ENCODE assay signal across 21 cellular contexts in genomic region chr7:1882451-1882850, GRCh38.
DNase-seq lines count a peak whose midpoint lies in the region; ATAC-seq and TF ChIP-seq lines count a peak whose summit lies in the region.
"Had no signal": no experiment of that assay in that cellular context is flagged by ENCODE, and none has a peak within 500 bp of the region (broad histone marks: within the 10 kb centered on the region; RNA-seq: fewer than 3 reads in every experiment).

No MANE protein-coding gene starts in this region.

- no peaks in the 10 kb centered on the region for H3K27me3 ChIP-seq in NT2/D1 (ENCODE audit: insufficient read depth, insufficient read length)
- H3K27me3 ChIP-seq: foreskin keratinocyte, ovary, right atrium auricular region had no signal

- no peaks in the 10 kb centered on the region for H3K9me3 Mint-ChIP-seq in natural killer cell treated with Interleukin-12 subunit alpha and Interleukin-12 subunit beta and Interleukin-15 and Interleukin-18, amount 100 ng/mL, for 72 hours
- H3K9me3 Mint-ChIP-seq in natural killer cell = peaks cover 2 to 4% of the 10 kb centered on the region in 2 donors
- peaks cover 7% of the 10 kb centered on the region for H3K9me3 Mint-ChIP-seq in dendritic cell treated with granulocyte-macrophage colony-stimulating factor and Interleukin-4, amounts not matched to agents 40 ng/mL and 50 ng/mL, for 4 days
- H3K9me3 Mint-ChIP-seq in stimulated activated naive B cell treated with anti-CD40 and anti-IgM and Interleukin-4, amounts not matched to agents 10 μg/mL and 1 μg/mL and 100 μg/mL, for 72 hours = peaks cover 2 to 4% of the 10 kb centered on the region in 2 donors

- H3K4me1 ChIP-seq in NT2/D1 (ENCODE audit: insufficient read depth, insufficient read length) = peaks cover 30% of the 10 kb centered on the region
- H3K4me1 ChIP-seq: foreskin keratinocyte had no signal

- H3K4me1 Mint-ChIP-seq in natural killer cell treated with Interleukin-12 subunit alpha and Interleukin-12 subunit beta and Interleukin-15 and Interleukin-18, amount 100 ng/mL, for 72 hours (ENCODE audit: low read depth in 2 of 2) = peaks cover 12 to 25% of the 10 kb centered on the region in 2 donors
- H3K4me1 Mint-ChIP-seq in natural killer cell = peaks cover 23 to 24% of the 10 kb centered on the region in 2 donors
- H3K4me1 Mint-ChIP-seq in dendritic cell treated with granulocyte-macrophage colony-stimulating factor and Interleukin-4, amounts not matched to agents 40 ng/mL and 50 ng/mL, for 4 days (ENCODE audit: low read depth) = peaks cover 44% of the 10 kb centered on the region
- H3K4me1 Mint-ChIP-seq in stimulated activated naive B cell treated with anti-CD40 and anti-IgM and Interleukin-4, amounts not matched to agents 10 μg/mL and 1 μg/mL and 100 μg/mL, for 72 hours = peaks cover 8 to 15% of the 10 kb centered on the region in 2 donors

- peak; percentile 54 for DNase-seq in natural killer cell treated with Interleukin-12 subunit alpha and Interleukin-12 subunit beta and Interleukin-15 and Interleukin-18, amount 100 ng/mL, for 72 hours (ENCODE audit: low spot score)
- no peak for DNase-seq in natural killer cell
- DNase-seq in NT2/D1 (ENCODE audit: low read depth, low spot score) = no peak
- DNase-seq in stimulated activated naive B cell treated with anti-CD40 and anti-IgM and Interleukin-4, amounts not matched to agents 10 μg/mL and 1 μg/mL and 100 μg/mL, for 72 hours = no peak
- DNase-seq in mucosa of gallbladder (ENCODE audit: low spot score) = no peak
- no peak for DNase-seq in globus pallidus (ENCODE audit: low spot score)
- DNase-seq: activated CD8-positive, alpha-beta memory T cell treated with anti-CD3 and anti-CD28 coated beads, Interleukin-2, amount 50 U/mL, for 48 hours; activated effector memory CD4-positive, alpha-beta T cell treated with Interleukin-2 at 50 U/mL for 16 hours; naive B cell; NCI-H1417; NCI-H2107; NCI-H510A; ovary; SIG-M5; stimulated activated CD4-positive, alpha-beta T cell treated with anti-CD3 and anti-CD28 coated beads, Interleukin-15, amount 100 ng/mL, for 24 hours; substantia nigra had no signal

- peaks cover 13% of the 10 kb centered on the region for H3K9me3 ChIP-seq in NT2/D1 (ENCODE audit: insufficient read depth, low read length)
- H3K9me3 ChIP-seq: ovary had no signal

- peaks cover 6% of the 10 kb centered on the region for H3K36me3 Mint-ChIP-seq in natural killer cell treated with Interleukin-12 subunit alpha and Interleukin-12 subunit beta and Interleukin-15 and Interleukin-18, amount 100 ng/mL, for 72 hours
- H3K36me3 Mint-ChIP-seq in natural killer cell = no peaks in the 10 kb centered on the region
- H3K36me3 Mint-ChIP-seq in dendritic cell treated with granulocyte-macrophage colony-stimulating factor and Interleukin-4, amounts not matched to agents 40 ng/mL and 50 ng/mL, for 4 days (ENCODE audit: low read depth) = peaks cover 83% of the 10 kb centered on the region
- peaks cover 23 to 51% of the 10 kb centered on the region in 2 donors for H3K36me3 Mint-ChIP-seq in stimulated activated naive B cell treated with anti-CD40 and anti-IgM and Interleukin-4, amounts not matched to agents 10 μg/mL and 1 μg/mL and 100 μg/mL, for 72 hours

- TF ChIP-seq CTCF in natural killer cell (IDR thresholded peaks at IDR 0.05) = no peak

- H3K36me3 ChIP-seq in NT2/D1 (ENCODE audit: insufficient read depth, insufficient read length, low read length) = peaks cover 21% of the 10 kb centered on the region
- H3K36me3 ChIP-seq: ovary, right atrium auricular region had no signal

- intact Hi-C loops in natural killer cell (cut with micrococcal nuclease) = no loop called here
- intact Hi-C loops in dendritic cell treated with granulocyte-macrophage colony-stimulating factor and Interleukin-4, amounts not matched to agents 40 ng/mL and 50 ng/mL, for 4 days (cut with micrococcal nuclease) = no loop called here

- no peak overlapping the region for H3K4me3 ChIP-seq in NT2/D1 (ENCODE audit: insufficient read length, low read depth)
- H3K4me3 ChIP-seq: ovary, right atrium auricular region had no signal

- no peak overlapping the region for H3K4me3 Mint-ChIP-seq in natural killer cell treated with Interleukin-12 subunit alpha and Interleukin-12 subunit beta and Interleukin-15 and Interleukin-18, amount 100 ng/mL, for 72 hours
- H3K4me3 Mint-ChIP-seq in natural killer cell = no peak overlapping the region
- no peak overlapping the region for H3K4me3 Mint-ChIP-seq in dendritic cell treated with granulocyte-macrophage colony-stimulating factor and Interleukin-4, amounts not matched to agents 40 ng/mL and 50 ng/mL, for 4 days
- H3K4me3 Mint-ChIP-seq in stimulated activated naive B cell treated with anti-CD40 and anti-IgM and Interleukin-4, amounts not matched to agents 10 μg/mL and 1 μg/mL and 100 μg/mL, for 72 hours = no peak overlapping the region

- H3K27ac Mint-ChIP-seq in natural killer cell treated with Interleukin-12 subunit alpha and Interleukin-12 subunit beta and Interleukin-15 and Interleukin-18, amount 100 ng/mL, for 72 hours = no peak overlapping the region
- no peak overlapping the region for H3K27ac Mint-ChIP-seq in natural killer cell
- peak overlapping the region; percentile 26 for H3K27ac Mint-ChIP-seq in dendritic cell treated with granulocyte-macrophage colony-stimulating factor and Interleukin-4, amounts not matched to agents 40 ng/mL and 50 ng/mL, for 4 days
- peak overlapping the region; percentile 14 for H3K27ac Mint-ChIP-seq in stimulated activated naive B cell treated with anti-CD40 and anti-IgM and Interleukin-4, amounts not matched to agents 10 μg/mL and 1 μg/mL and 100 μg/mL, for 72 hours

- peak overlapping the region; percentile 25 for H3K9ac ChIP-seq in NT2/D1 (ENCODE audit: insufficient read length, low read depth)

- peak in 1 of 2 donors; percentile 43 for ATAC-seq in natural killer cell treated with Interleukin-12 subunit alpha and Interleukin-12 subunit beta and Interleukin-15 and Interleukin-18, amount 100 ng/mL, for 72 hours
- ATAC-seq in natural killer cell (no peak), GM21619 (IDR thresholded peaks at IDR 0.05; ENCODE audit: unreplicated experiment) (no peak)
- no peak for ATAC-seq in stimulated activated naive B cell treated with anti-CD40 and anti-IgM and Interleukin-4, amounts not matched to agents 10 μg/mL and 1 μg/mL and 100 μg/mL, for 72 hours (replicated peaks)
- ATAC-seq: HepG2 had no signal

- no peaks in the 10 kb centered on the region for H3K27me3 Mint-ChIP-seq in natural killer cell treated with Interleukin-12 subunit alpha and Interleukin-12 subunit beta and Interleukin-15 and Interleukin-18, amount 100 ng/mL, for 72 hours
- no peaks in the 10 kb centered on the region for H3K27me3 Mint-ChIP-seq in natural killer cell (ENCODE audit: low read depth in 2 of 2)
- no peaks in the 10 kb centered on the region for H3K27me3 Mint-ChIP-seq in dendritic cell treated with granulocyte-macrophage colony-stimulating factor and Interleukin-4, amounts not matched to agents 40 ng/mL and 50 ng/mL, for 4 days
- no peaks in the 10 kb centered on the region for H3K27me3 Mint-ChIP-seq in stimulated activated naive B cell treated with anti-CD40 and anti-IgM and Interleukin-4, amounts not matched to agents 10 μg/mL and 1 μg/mL and 100 μg/mL, for 72 hours
- H3K27me3 Mint-ChIP-seq: naive B cell had no signal

Comparison
In these comparisons a context has a peak if more than half of its experiments do, and no peak if none do; other contexts are left out.
1. H3K27ac Mint-ChIP-seq: peak in dendritic cell treated with granulocyte-macrophage colony-stimulating factor and Interleukin-4, amounts not matched to agents 40 ng/mL and 50 ng/mL, for 4 days (single experiment) and stimulated activated naive B cell treated with anti-CD40 and anti-IgM and Interleukin-4, amounts not matched to agents 10 μg/mL and 1 μg/mL and 100 μg/mL, for 72 hours (single experiment); none in natural killer cell treated with Interleukin-12 subunit alpha and Interleukin-12 subunit beta and Interleukin-15 and Interleukin-18, amount 100 ng/mL, for 72 hours (0 of 2) and natural killer cell (0 of 2).